ENCODE assay signal across 17 cellular contexts in genomic region chr7:76037310-76037709, GRCh38. TPM values are rescaled to one million over a fixed set of nuclear protein-coding genes. Genes with fewer than 3 reads are reported as not detected.
A peak's percentile ranks its signal among the peaks of the same experiment; 100 is the strongest.
DNase-seq lines count a peak whose midpoint lies in the region; ATAC-seq, FAIRE-seq and TF ChIP-seq lines count a peak whose summit lies in the region.
"Had no signal": no experiment of that assay in that cellular context is flagged by ENCODE, and none has a peak within 500 bp of the region (broad histone marks: within the 10 kb centered on the region; RNA-seq: fewer than 3 reads in every experiment).

No MANE protein-coding gene starts in this region.

- H4K91ac ChIP-seq in mesenchymal stem cell (ENCODE audit: low read length), result peak overlapping the region; percentile 34

- H3K14ac ChIP-seq in mesenchymal stem cell (ENCODE audit: low read length in 2 of 2), result no peak overlapping the region

- H3K9me3 Mint-ChIP-seq in HFFc6 (no peaks in the 10 kb centered on the region), CD14-positive monocyte (no peaks in the 10 kb centered on the region)
- H3K9me3 Mint-ChIP-seq: activated CD4-positive, alpha-beta T cell treated with anti-CD3 and anti-CD28 coated beads, Interleukin-2, amount 10 ng/mL, durations not matched to agents 7 days and 5 days; activated T-helper 1 cell treated with anti-CD3 and anti-CD28 coated beads, Interleukin-12 subunit alpha, Interleukin-12 subunit beta, Interleukin-2, Interleukin-4 antibody, amounts not matched to agents 30 ng/mL and 10 ng/mL and 1 ng/mL, durations not matched to agents 14 hours and 24 hours and 36 hours had no signal

- CTCF ChIA-PET in A549 (lab: Yijun Ruan, JAX), result interaction anchor here (0.7 to 3.1 kb wide), 4 partner anchors 8 to 92 kb away, joined by 3 to 18 read pairs (median 4); no protein-coding TSS in a partner anchor

- H3K4me3 ChIP-seq in A549, result no peak overlapping the region
- no peak overlapping the region for H3K4me3 ChIP-seq in cardiac fibroblast (replicated peaks in 1 of 2; ENCODE audit: low read depth in 2 of 2, low read length in 2 of 2)
- no peak overlapping the region for H3K4me3 ChIP-seq in mesenchymal stem cell (ENCODE audit: insufficient read depth in 1 of 2, low read depth in 1 of 2, low read length in 2 of 2)
- H3K4me3 ChIP-seq in spleen, result no peak overlapping the region
- H3K4me3 ChIP-seq: K562, tibial artery had no signal

- no peak overlapping the region for H3K23ac ChIP-seq in mesenchymal stem cell (ENCODE audit: low read length in 2 of 2)

- TF ChIP-seq RAD21 in A549 (conservative IDR thresholded peaks at IDR 0.05 in 1 of 2, IDR thresholded peaks at IDR 0.05 in 1 of 2), result no peak

- no peak overlapping the region for H2BK5ac ChIP-seq in mesenchymal stem cell (ENCODE audit: low read depth, low read length, poor library complexity, severe bottlenecking)

- WGBS in A549 (ENCODE audit: missing lambda C conversion rate), result 100% methylated on average over 1 of the region's 5 CpGs
- 81% methylated on average over 5 of the region's 5 CpGs for WGBS in mesenchymal stem cell
- 88 to 100% (median 95%) methylated on average over 1 to 5 of the region's 5 CpGs for WGBS in spleen, 5 donors

- TF ChIP-seq POLR2A in A549 (IDR thresholded peaks at IDR 0.05; ENCODE audit: low read length) (no peak), spleen (IDR thresholded peaks at IDR 0.05) (no peak)

- no peak for FAIRE-seq in A549 (lab: Jason Lieb, UNC)
- FAIRE-seq: K562 had no signal

- H3K4me2 ChIP-seq in A549 (no peak overlapping the region), mesenchymal stem cell (ENCODE audit: low read length, poor library complexity, severe bottlenecking) (no peak overlapping the region)

- H2BK120ac ChIP-seq in mesenchymal stem cell (ENCODE audit: low read depth, low read length), result no peak overlapping the region

- DNase-seq in A549 (ENCODE audit: low read depth in 1 of 2, low spot score in 1 of 2), result peak in 1 of 2 experiments; percentile 17
- peak; percentile 83 for DNase-seq in HFFc6
- DNase-seq in cardiac fibroblast (ENCODE audit: low read depth in 2 of 2), result peak; percentile 45 to 88
- DNase-seq in mesenchymal stem cell, result peak; percentile 65
- DNase-seq in spleen, result no peak
- no peak for DNase-seq in CD14-positive monocyte (ENCODE audit: low spot score)
- no peak for DNase-seq in NCI-H526 treated with DMSO at 0.1 percent for 48 hours (lab: John Stamatoyannopoulos, UW)
- DNase-seq in hippocampal formation (lab: John Stamatoyannopoulos, UW), result no peak
- DNase-seq: activated CD4-positive, alpha-beta T cell treated with anti-CD3 and anti-CD28 coated beads, Interleukin-2, amount 10 ng/mL, durations not matched to agents 7 days and 5 days; AML-193; head of caudate nucleus; NCI-H187 treated with DMSO at 0.1 percent for 48 hours; NCI-H748 treated with DMSO at 0.1 percent for 48 hours; T1000 had no signal

- 0 out of 2 replicates have a peak, but pooled peaks cover 5% of the 10 kb centered on the region for H3K36me3 Mint-ChIP-seq in HFFc6 (ENCODE audit: low read depth)
- peaks cover 13 to 23% of the 10 kb centered on the region in 2 donors for H3K36me3 Mint-ChIP-seq in CD14-positive monocyte

- H3K4me3 Mint-ChIP-seq in HFFc6, result no peak overlapping the region
- no peak overlapping the region for H3K4me3 Mint-ChIP-seq in CD14-positive monocyte
- H3K4me3 Mint-ChIP-seq: activated CD4-positive, alpha-beta T cell treated with anti-CD3 and anti-CD28 coated beads, Interleukin-2, amount 10 ng/mL, durations not matched to agents 7 days and 5 days; activated T-helper 1 cell treated with anti-CD3 and anti-CD28 coated beads, Interleukin-12 subunit alpha, Interleukin-12 subunit beta, Interleukin-2, Interleukin-4 antibody, amounts not matched to agents 30 ng/mL and 10 ng/mL and 1 ng/mL, durations not matched to agents 14 hours and 24 hours and 36 hours had no signal

- no peak overlapping the region for H3K27ac ChIP-seq in A549
- no peak overlapping the region for H3K27ac ChIP-seq in mesenchymal stem cell (ENCODE audit: low read length, poor library complexity, severe bottlenecking)
- no peak overlapping the region for H3K27ac ChIP-seq in spleen
- H3K27ac ChIP-seq: tibial artery had no signal

- H3K27ac Mint-ChIP-seq in HFFc6 (peak overlapping the region; percentile 75), CD14-positive monocyte (no peak overlapping the region)
- H3K27ac Mint-ChIP-seq: activated CD4-positive, alpha-beta T cell treated with anti-CD3 and anti-CD28 coated beads, Interleukin-2, amount 10 ng/mL, durations not matched to agents 7 days and 5 days; activated T-helper 1 cell treated with anti-CD3 and anti-CD28 coated beads, Interleukin-12 subunit alpha, Interleukin-12 subunit beta, Interleukin-2, Interleukin-4 antibody, amounts not matched to agents 30 ng/mL and 10 ng/mL and 1 ng/mL, durations not matched to agents 14 hours and 24 hours and 36 hours had no signal

- no peak overlapping the region for H3K4ac ChIP-seq in mesenchymal stem cell (ENCODE audit: low read depth in 1 of 2, low read length in 2 of 2)

- no peak overlapping the region for H3K9ac ChIP-seq in mesenchymal stem cell (ENCODE audit: low read length)

- TF ChIP-seq CTCF in A549 (IDR thresholded peaks at IDR 0.05), result no peak
- no peak for TF ChIP-seq CTCF in HFFc6 (IDR thresholded peaks at IDR 0.05)
- no peak for TF ChIP-seq CTCF in cardiac fibroblast (IDR thresholded peaks at IDR 0.05; ENCODE audit: low read depth, low read length)
- no peak for TF ChIP-seq CTCF in spleen (IDR thresholded peaks at IDR 0.05 in 8 of 11, conservative IDR thresholded peaks at IDR 0.05 in 3 of 11)
- TF ChIP-seq CTCF in CD14-positive monocyte (IDR thresholded peaks at IDR 0.05), result no peak

- no peak overlapping the region for H2AK5ac ChIP-seq in mesenchymal stem cell (ENCODE audit: low read length, severe bottlenecking)

- H3K79me1 ChIP-seq in mesenchymal stem cell (replicated peaks; ENCODE audit: low read length, poor library complexity, severe bottlenecking), result peaks cover 40% of the 10 kb centered on the region

- H3K27me3 Mint-ChIP-seq in HFFc6 (ENCODE audit: insufficient read depth) (no peaks in the 10 kb centered on the region; the same call in 1 of the 2 replicates), CD14-positive monocyte (ENCODE audit: low read depth in 3 of 3) (peaks cover 0 to 7% (median 0%) of the 10 kb centered on the region in 3 donors)
- H3K27me3 Mint-ChIP-seq: activated CD4-positive, alpha-beta T cell treated with anti-CD3 and anti-CD28 coated beads, Interleukin-2, amount 10 ng/mL, durations not matched to agents 7 days and 5 days had no signal

- ATAC-seq in A549, result peak; percentile 20 to 58; a peak in 3 of 6 replicates
- ATAC-seq: K562 had no signal

- peak overlapping the region; percentile 19 for H4K8ac ChIP-seq in mesenchymal stem cell (ENCODE audit: low read length)

- H2AFZ ChIP-seq in mesenchymal stem cell (ENCODE audit: low read depth, low read length), result no peak overlapping the region

- H3K18ac ChIP-seq in mesenchymal stem cell (ENCODE audit: low read depth in 1 of 2, low read length in 2 of 2), result no peak overlapping the region

- H2BK15ac ChIP-seq in mesenchymal stem cell (ENCODE audit: low read depth, poor library complexity, severe bottlenecking), result no peak overlapping the region

- H3K27me3 ChIP-seq in mesenchymal stem cell (ENCODE audit: control insufficient read depth in 1 of 2, insufficient read depth in 1 of 2, low read length in 2 of 2) (no peaks in the 10 kb centered on the region), spleen (replicated peaks in 1 of 7) (no peaks in the 10 kb centered on the region)
- H3K27me3 ChIP-seq: tibial artery had no signal

- TF ChIP-seq EP300 in A549 (IDR thresholded peaks at IDR 0.05), result no peak

- H3K36me3 ChIP-seq in mesenchymal stem cell (ENCODE audit: control insufficient read depth in 1 of 2, insufficient read depth in 2 of 2, low read depth in 1 of 2, low read length in 2 of 2) (peaks cover 0 to 26% of the 10 kb centered on the region in 2 experiments), spleen (peaks cover 0 to 28% (median 10%) of the 10 kb centered on the region in 6 donors)

- POLR2A ChIA-PET in A549 (lab: Yijun Ruan, JAX), result interaction anchor here (1.6 kb wide), 1 partner anchor 11 kb away, joined by 7 read pairs; the partner anchor contains the start of genes MDH2 and STYXL1

- peaks cover 7% of the 10 kb centered on the region; the same call in 2 of the 3 replicates for H3K4me1 ChIP-seq in A549
- H3K4me1 ChIP-seq in mesenchymal stem cell (ENCODE audit: control insufficient read depth, insufficient read depth, low read depth, low read length), result peaks cover 3% of the 10 kb centered on the region
- no peaks in the 10 kb centered on the region for H3K4me1 ChIP-seq in spleen
- H3K4me1 ChIP-seq: tibial artery had no signal

- no peak overlapping the region for H2BK12ac ChIP-seq in mesenchymal stem cell (ENCODE audit: low read length in 2 of 2)

- H3K4me1 Mint-ChIP-seq in HFFc6 (ENCODE audit: low read depth) (peaks cover 20% of the 10 kb centered on the region), CD14-positive monocyte (peaks cover 5% of the 10 kb centered on the region)

- intact Hi-C loops in spleen (cut with DNase I; ENCODE audit: low total_unique reads) (no loop called here), CD14-positive monocyte (cut with micrococcal nuclease) (no loop called here)

- H3K9me3 ChIP-seq in A549 (no peaks in the 10 kb centered on the region), mesenchymal stem cell (ENCODE audit: control insufficient read depth, low read length) (no peaks in the 10 kb centered on the region), spleen (no peaks in the 10 kb centered on the region)
- H3K9me3 ChIP-seq: tibial artery had no signal

RNA-seq across cellular contexts. Expression of gene STYXL1, which starts 10.5 kb away (rescaled TPM):
- polyA plus RNA-seq in A549 (2011; rRNA removed) (73.8 and 76.8 TPM in 2 replicates), A549 (2017; fragmentation: RNase III; extraction: RNeasy Plus Mini Kit Qiagen cat#74134 plus additional on column Dnase treatment) (36.0 to 39.9 TPM (median 39.1 TPM) in 3 replicates), spleen (10 to 100 TPM; 36.3 to 60.4 (median 45.0) TPM), CD14-positive monocyte (10 to 100 TPM; 67.2 to 79.8 TPM)
- 40.4 and 43.5 TPM in 2 replicates for polyA plus RNA-seq in A549 (2012; cell fraction: cytosol; rRNA removed)
- polyA plus RNA-seq in A549 (2012; cell fraction: nucleus; rRNA removed), result 28.7 and 47.4 TPM in 2 replicates
- polyA minus RNA-seq in A549 (2011; rRNA and poly(A)+ RNA removed), result 23.3 and 32.1 TPM in 2 replicates
- total RNA-seq in HFFc6 (2021; fragmentation: NEBNext Ultra II Directional; extraction: Animal tissue kit (Norgen Biotek cat#: 25700)), result 10 to 100 TPM; 29.6 to 38.3 (median 32.0) TPM
- 32.4 TPM for polyA plus RNA-seq in mesenchymal stem cell (2013, experiment 1 of 2)
- 29.5 TPM for polyA plus RNA-seq in mesenchymal stem cell (2013, experiment 2 of 2)
- 10 to 100 TPM; 18.3 to 48.8 (median 28.4) TPM for total RNA-seq in spleen

RNA-seq across cellular contexts. Expression of gene MDH2, which starts 10.6 kb away (rescaled TPM):
- polyA plus RNA-seq in A549 (2011; rRNA removed), result 164 and 190 TPM in 2 replicates
- polyA plus RNA-seq in A549 (2012; cell fraction: cytosol; rRNA removed), result 318 and 333 TPM in 2 replicates
- polyA plus RNA-seq in A549 (2012; cell fraction: nucleus; rRNA removed), result 328 and 364 TPM in 2 replicates
- polyA plus RNA-seq in A549 (2017; fragmentation: RNase III; extraction: RNeasy Plus Mini Kit Qiagen cat#74134 plus additional on column Dnase treatment), result 223 to 236 TPM (median 226 TPM) in 3 replicates
- polyA minus RNA-seq in A549 (2011; rRNA and poly(A)+ RNA removed), result 418 and 525 TPM in 2 replicates
- total RNA-seq in HFFc6 (2021; fragmentation: NEBNext Ultra II Directional; extraction: Animal tissue kit (Norgen Biotek cat#: 25700)), result 100 to 1,000 TPM; 208 to 255 (median 243) TPM
- 286 TPM for polyA plus RNA-seq in mesenchymal stem cell (2013, experiment 1 of 2)
- polyA plus RNA-seq in mesenchymal stem cell (2013, experiment 2 of 2), result 277 TPM
- 100 to 1,000 TPM in 3 of 7 donors, 10 to 100 TPM in 4; 62.2 to 129 (median 97.7) TPM for total RNA-seq in spleen
- polyA plus RNA-seq in spleen, result 10 to 100 TPM; 45.5 to 74.1 (median 71.4) TPM
- 100 to 1,000 TPM; 129 to 162 TPM for polyA plus RNA-seq in CD14-positive monocyte

RNA-seq across cellular contexts. Expression of gene TMEM120A, which starts 42.9 kb away (rescaled TPM):
- polyA plus RNA-seq in A549 (2011; rRNA removed) (53.8 and 77.6 TPM in 2 replicates), A549 (2017; fragmentation: RNase III; extraction: RNeasy Plus Mini Kit Qiagen cat#74134 plus additional on column Dnase treatment) (35.1 to 48.0 TPM (median 46.0 TPM) in 3 replicates), spleen (10 to 100 TPM; 30.1 to 66.2 (median 56.6) TPM), CD14-positive monocyte (10 to 100 TPM; 65.5 to 76.1 TPM)
- polyA plus RNA-seq in A549 (2012; cell fraction: cytosol; rRNA removed), result 44.0 and 69.1 TPM in 2 replicates
- polyA plus RNA-seq in A549 (2012; cell fraction: nucleus; rRNA removed), result 86.4 and 96.6 TPM in 2 replicates
- polyA minus RNA-seq in A549 (2011; rRNA and poly(A)+ RNA removed), result 66.9 and 80.3 TPM in 2 replicates
- 10 to 100 TPM; 35.5 to 47.3 (median 37.2) TPM for total RNA-seq in HFFc6 (2021; fragmentation: NEBNext Ultra II Directional; extraction: Animal tissue kit (Norgen Biotek cat#: 25700))
- 54.5 TPM for polyA plus RNA-seq in mesenchymal stem cell (2013, experiment 1 of 2)
- 54.2 TPM for polyA plus RNA-seq in mesenchymal stem cell (2013, experiment 2 of 2)
- 10 to 100 TPM; 24.9 to 57.9 (median 41.4) TPM for total RNA-seq in spleen

Comparison
In these comparisons a context has a peak if more than half of its experiments do, and no peak if none do; other contexts are left out.
1. DNase-seq: peak in HFFc6 (single experiment), cardiac fibroblast (2 of 2) and mesenchymal stem cell (single experiment); none in spleen (single experiment), CD14-positive monocyte (single experiment), NCI-H526 treated with DMSO at 0.1 percent for 48 hours (single experiment) and hippocampal formation (0 of 2).